ENCODE assay signal across 1 cellular context in the genomic region with DNA sequence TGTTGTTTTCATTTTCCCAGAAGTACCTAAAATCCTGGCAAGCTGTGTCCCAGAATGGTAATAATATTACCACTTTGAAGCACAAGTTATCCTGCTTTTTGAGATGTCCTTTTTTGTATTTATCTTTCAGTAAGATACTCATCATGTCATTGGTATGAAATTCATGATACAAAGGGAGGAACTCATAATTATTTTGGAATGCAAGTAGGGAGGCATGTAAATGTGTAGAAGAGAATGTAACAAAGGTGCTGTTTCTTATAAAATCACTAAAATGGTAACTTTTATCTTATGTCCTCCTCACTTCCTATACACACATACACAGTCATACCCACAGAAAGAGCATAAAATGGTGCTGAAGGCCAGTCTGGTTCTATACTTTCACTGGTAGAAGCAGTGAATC.
TF ChIP-seq lines count a peak whose summit lies in the region.

No MANE protein-coding gene starts in this region.

TF ChIP-seq in IMR-90, 13 proteins besides CTCF, POLR2A, EP300 and RAD21 (continued from another document):
- TF ChIP-seq, protein P1, sequence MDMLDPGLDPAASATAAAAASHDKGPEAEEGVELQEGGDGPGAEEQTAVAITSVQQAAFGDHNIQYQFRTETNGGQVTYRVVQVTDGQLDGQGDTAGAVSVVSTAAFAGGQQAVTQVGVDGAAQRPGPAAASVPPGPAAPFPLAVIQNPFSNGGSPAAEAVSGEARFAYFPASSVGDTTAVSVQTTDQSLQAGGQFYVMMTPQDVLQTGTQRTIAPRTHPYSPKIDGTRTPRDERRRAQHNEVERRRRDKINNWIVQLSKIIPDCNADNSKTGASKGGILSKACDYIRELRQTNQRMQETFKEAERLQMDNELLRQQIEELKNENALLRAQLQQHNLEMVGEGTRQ (IDR thresholded peaks at IDR 0.05; ENCODE audit: low read depth, low read length), result no peak
- TF ChIP-seq SMC3 (IDR thresholded peaks at IDR 0.05; ENCODE audit: low read depth, low read length), result no peak
